In genomic region chr2:27117995-27118524, GRCh38 we compare ENCODE assay signal across 1 cellular context.
TF ChIP-seq lines count a peak whose summit lies in the region.

No MANE protein-coding gene starts in this region.

TF ChIP-seq in IMR-90, 13 proteins besides CTCF, POLR2A, EP300 and RAD21:
- TF ChIP-seq CHD1 (IDR thresholded peaks at IDR 0.05; ENCODE audit: low read depth, low read length) (no peak), MAFK (IDR thresholded peaks at IDR 0.05; ENCODE audit: low read depth, low read length) (no peak), CEBPB (IDR thresholded peaks at IDR 0.05; ENCODE audit: low read depth, low read length) (no peak), BHLHE40 (IDR thresholded peaks at IDR 0.05; ENCODE audit: low read depth, low read length) (no peak), RCOR1 (IDR thresholded peaks at IDR 0.05; ENCODE audit: insufficient replicate concordance, low read length) (no peak), RFX5 (IDR thresholded peaks at IDR 0.05; ENCODE audit: low read depth, low read length) (no peak), MAZ (IDR thresholded peaks at IDR 0.05; ENCODE audit: borderline replicate concordance, low read depth, low read length) (no peak), SMC3 (IDR thresholded peaks at IDR 0.05; ENCODE audit: low read depth, low read length) (no peak), NFE2L2 (IDR thresholded peaks at IDR 0.05; ENCODE audit: low read depth, low read length) (no peak), MXI1 (IDR thresholded peaks at IDR 0.05; ENCODE audit: borderline replicate concordance, low read depth, low read length) (no peak), FOS (IDR thresholded peaks at IDR 0.05; ENCODE audit: low read depth, low read length) (no peak)
- TF ChIP-seq, protein P1, sequence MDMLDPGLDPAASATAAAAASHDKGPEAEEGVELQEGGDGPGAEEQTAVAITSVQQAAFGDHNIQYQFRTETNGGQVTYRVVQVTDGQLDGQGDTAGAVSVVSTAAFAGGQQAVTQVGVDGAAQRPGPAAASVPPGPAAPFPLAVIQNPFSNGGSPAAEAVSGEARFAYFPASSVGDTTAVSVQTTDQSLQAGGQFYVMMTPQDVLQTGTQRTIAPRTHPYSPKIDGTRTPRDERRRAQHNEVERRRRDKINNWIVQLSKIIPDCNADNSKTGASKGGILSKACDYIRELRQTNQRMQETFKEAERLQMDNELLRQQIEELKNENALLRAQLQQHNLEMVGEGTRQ (IDR thresholded peaks at IDR 0.05; ENCODE audit: low read depth, low read length): no peak
- TF ChIP-seq, protein P2, sequence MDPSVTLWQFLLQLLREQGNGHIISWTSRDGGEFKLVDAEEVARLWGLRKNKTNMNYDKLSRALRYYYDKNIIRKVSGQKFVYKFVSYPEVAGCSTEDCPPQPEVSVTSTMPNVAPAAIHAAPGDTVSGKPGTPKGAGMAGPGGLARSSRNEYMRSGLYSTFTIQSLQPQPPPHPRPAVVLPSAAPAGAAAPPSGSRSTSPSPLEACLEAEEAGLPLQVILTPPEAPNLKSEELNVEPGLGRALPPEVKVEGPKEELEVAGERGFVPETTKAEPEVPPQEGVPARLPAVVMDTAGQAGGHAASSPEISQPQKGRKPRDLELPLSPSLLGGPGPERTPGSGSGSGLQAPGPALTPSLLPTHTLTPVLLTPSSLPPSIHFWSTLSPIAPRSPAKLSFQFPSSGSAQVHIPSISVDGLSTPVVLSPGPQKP (IDR thresholded peaks at IDR 0.05; ENCODE audit: borderline replicate concordance, low read depth, low read length): no peak
